ENCODE assay signal across 28 cellular contexts in the genomic region with DNA sequence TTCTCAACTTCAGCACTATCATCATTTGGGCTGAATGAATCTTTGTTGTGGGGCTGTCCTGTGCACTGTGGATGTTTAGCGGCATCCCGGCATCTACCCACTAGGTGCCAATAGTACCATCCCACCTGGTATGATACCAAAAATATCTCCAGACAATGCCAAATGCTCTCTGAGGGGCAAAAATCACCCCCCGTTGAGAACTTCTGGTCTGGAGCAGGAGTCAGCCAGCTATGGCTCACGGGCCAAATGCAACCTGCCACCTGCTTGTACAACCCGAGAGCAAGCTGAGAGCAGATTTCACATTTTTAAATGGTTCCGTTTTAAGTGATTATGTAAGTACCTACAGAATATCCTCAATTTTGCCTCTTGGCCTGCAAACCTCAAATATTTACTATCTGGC. TPM values are rescaled to one million over a fixed set of nuclear protein-coding genes. Genes with fewer than 3 reads are reported as not detected.
DNase-seq lines count a peak whose midpoint lies in the region; ATAC-seq, FAIRE-seq and TF ChIP-seq lines count a peak whose summit lies in the region.
"Had no signal": no experiment of that assay in that cellular context is flagged by ENCODE, and none has a peak within 500 bp of the region (broad histone marks: within the 10 kb centered on the region; RNA-seq: fewer than 3 reads in every experiment).

No MANE protein-coding gene starts in this region.

- CTCF ChIA-PET in HEK293T (lab: Yijun Ruan, JAX), result no interaction called here

- TF ChIP-seq CTCF in upper lobe of left lung (IDR thresholded peaks at IDR 0.05), result no peak

- no peaks in the 10 kb centered on the region for H3K27me3 ChIP-seq in upper lobe of left lung
- H3K27me3 ChIP-seq: BE2C, BLaER1 had no signal

- in situ Hi-C loops in G401 (cut with HindIII; ENCODE audit: low sequenced_read_pairs), result no loop called here

- ATAC-seq in upper lobe of left lung (ENCODE audit: low FRiP score in 2 of 2), result no peak

- no peak overlapping the region for H3K27ac ChIP-seq in upper lobe of left lung
- H3K27ac ChIP-seq: BLaER1 had no signal

- no peak for TF ChIP-seq POLR2A in upper lobe of left lung (IDR thresholded peaks at IDR 0.05)

- H3K36me3 ChIP-seq in upper lobe of left lung, result no peaks in the 10 kb centered on the region
- H3K36me3 ChIP-seq: BE2C, BLaER1 had no signal

- no peaks in the 10 kb centered on the region for H3K4me1 ChIP-seq in upper lobe of left lung
- H3K4me1 ChIP-seq: BLaER1 had no signal

- no peaks in the 10 kb centered on the region for H3K9me3 ChIP-seq in upper lobe of left lung
- H3K9me3 ChIP-seq: BE2C, BLaER1 had no signal

- FAIRE-seq in HTR-8/SVneo (lab: Jason Lieb, UNC), result peak; percentile 85
- FAIRE-seq: A204.1, G401.6, GM12891, GM19239 had no signal

- WGBS in upper lobe of left lung, 2 donors, result 72 to 79% methylated on average over 5 to 6 of the region's 6 CpGs

- H3K4me3 ChIP-seq in upper lobe of left lung, result no peak overlapping the region
- H3K4me3 ChIP-seq: BLaER1 had no signal

- TF ChIP-seq EP300 in upper lobe of left lung (IDR thresholded peaks at IDR 0.05), result no peak

- POLR2A ChIA-PET in HEK293T (lab: Yijun Ruan, JAX), result no interaction called here

- peak; percentile 96 for DNase-seq in G401 (ENCODE audit: low spot score)
- no peak for DNase-seq in HTR-8/SVneo (ENCODE audit: insufficient read length, low spot score)
- peak; percentile 95 for DNase-seq in cerebellar cortex (ENCODE audit: low spot score)
- peak; percentile 74 for DNase-seq in cerebellum (ENCODE audit: low spot score)
- DNase-seq in HEK293T (ENCODE audit: extremely low spot score), result no peak
- DNase-seq in upper lobe of left lung, result no peak
- DNase-seq in hepatic stellate cell (ENCODE audit: low spot score), result no peak
- DNase-seq in amygdala (lab: John Stamatoyannopoulos, UW), result no peak
- DNase-seq: 8988T; ACHN; BE2C; CD4-positive, alpha-beta memory T cell; CD4-positive, CD25-positive, alpha-beta regulatory T cell; CD8-positive, alpha-beta memory T cell; COR-L47; DMS 273 treated with DMSO at 0.1 percent for 48 hours; DMS153; DMS53; DMS79; DND-41; EL; GF-D8 had no signal

TF ChIP-seq in HEK293T, 16 proteins besides CTCF, POLR2A, EP300 and RAD21:
- no peak for TF ChIP-seq NFRKB (IDR thresholded peaks at IDR 0.05)
- no peak for TF ChIP-seq ARNT (IDR thresholded peaks at IDR 0.05)
- no peak for TF ChIP-seq FOXA1 (IDR thresholded peaks at IDR 0.05)
- no peak for TF ChIP-seq ZNF384 (IDR thresholded peaks at IDR 0.05)
- no peak for TF ChIP-seq LEF1 (IDR thresholded peaks at IDR 0.05; ENCODE audit: borderline replicate concordance)
- no peak for TF ChIP-seq FOXK2 (IDR thresholded peaks at IDR 0.05)
- no peak for TF ChIP-seq BHLHE40 (IDR thresholded peaks at IDR 0.05; ENCODE audit: borderline replicate concordance)
- TF ChIP-seq HDGF (IDR thresholded peaks at IDR 0.05; ENCODE audit: borderline replicate concordance), result no peak
- TF ChIP-seq SP1 (IDR thresholded peaks at IDR 0.05), result no peak
- no peak for TF ChIP-seq L3MBTL2 (conservative IDR thresholded peaks at IDR 0.05)
- TF ChIP-seq SUZ12 (IDR thresholded peaks at IDR 0.05), result no peak
- no peak for TF ChIP-seq FOXM1 (IDR thresholded peaks at IDR 0.05; ENCODE audit: borderline replicate concordance)
- TF ChIP-seq, protein P1, sequence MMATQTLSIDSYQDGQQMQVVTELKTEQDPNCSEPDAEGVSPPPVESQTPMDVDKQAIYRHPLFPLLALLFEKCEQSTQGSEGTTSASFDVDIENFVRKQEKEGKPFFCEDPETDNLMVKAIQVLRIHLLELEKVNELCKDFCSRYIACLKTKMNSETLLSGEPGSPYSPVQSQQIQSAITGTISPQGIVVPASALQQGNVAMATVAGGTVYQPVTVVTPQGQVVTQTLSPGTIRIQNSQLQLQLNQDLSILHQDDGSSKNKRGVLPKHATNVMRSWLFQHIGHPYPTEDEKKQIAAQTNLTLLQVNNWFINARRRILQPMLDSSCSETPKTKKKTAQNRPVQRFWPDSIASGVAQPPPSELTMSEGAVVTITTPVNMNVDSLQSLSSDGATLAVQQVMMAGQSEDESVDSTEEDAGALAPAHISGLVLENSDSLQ (IDR thresholded peaks at IDR 0.05), result no peak
- TF ChIP-seq CTBP1 (IDR thresholded peaks at IDR 0.05; ENCODE audit: borderline replicate concordance), result no peak
- no peak for TF ChIP-seq ELF4 (IDR thresholded peaks at IDR 0.05)
TF ChIP-seq in HEK293T: peak in this region for 0.

RNA-seq across cellular contexts. Expression of a gene that starts 26.8 kb away (rescaled TPM):
- 0.12 and 0.14 TPM in 2 replicates for total RNA-seq in G401 (2014; rRNA removed; shearing (Covaris generic))
- total RNA-seq in cerebellum, result 10.0 TPM
- 1 to 10 TPM in 3 of 6 donors, under 1 TPM in 3; 0.40 to 2.2 (median 0.98) TPM for total RNA-seq in upper lobe of left lung
- total RNA-seq: A673; CD4-positive, alpha-beta memory T cell; CD4-positive, CD25-positive, alpha-beta regulatory T cell had no signal

Comparison
In these comparisons a context has a peak if more than half of its experiments do, and no peak if none do; other contexts are left out.
1. DNase-seq: peak in G401 (single experiment), cerebellar cortex (single experiment) and cerebellum (single experiment); none in HTR-8/SVneo (single experiment), HEK293T (single experiment), upper lobe of left lung (0 of 2), hepatic stellate cell (single experiment) and amygdala (0 of 56).